ENCODE assay signal across 1 cellular context in genomic region chrX:103556941-103557340, GRCh38.
TF ChIP-seq lines count a peak whose summit lies in the region.

No MANE protein-coding gene starts in this region.

TF ChIP-seq in HepG2, 621 proteins besides CTCF, POLR2A, EP300 and RAD21:
- TF ChIP-seq SP5 (CRISPR knock-in tag; IDR thresholded peaks at IDR 0.05; ENCODE audit: borderline replicate concordance, low read depth) (no peak), SP140L (CRISPR knock-in tag; IDR thresholded peaks at IDR 0.05; ENCODE audit: borderline replicate concordance) (no peak), TIGD3 (CRISPR knock-in tag; IDR thresholded peaks at IDR 0.05; ENCODE audit: borderline replicate concordance) (no peak), PITX1 (CRISPR knock-in tag; IDR thresholded peaks at IDR 0.05) (no peak), POGZ (CRISPR knock-in tag; IDR thresholded peaks at IDR 0.05) (no peak), POLR2AphosphoS2 (IDR thresholded peaks at IDR 0.05; ENCODE audit: low read depth, low read length) (no peak), ZMAT5 (CRISPR knock-in tag; IDR thresholded peaks at IDR 0.05; ENCODE audit: borderline replicate concordance, low read depth) (no peak), ZNF12 (CRISPR knock-in tag; IDR thresholded peaks at IDR 0.05) (no peak), NFYC (CRISPR knock-in tag; IDR thresholded peaks at IDR 0.05) (no peak), ATF7-NPFF (CRISPR knock-in tag; IDR thresholded peaks at IDR 0.05; ENCODE audit: low read depth) (no peak)
